Comparison of ENCODE assay signal across 18 cellular contexts in the genomic region with DNA sequence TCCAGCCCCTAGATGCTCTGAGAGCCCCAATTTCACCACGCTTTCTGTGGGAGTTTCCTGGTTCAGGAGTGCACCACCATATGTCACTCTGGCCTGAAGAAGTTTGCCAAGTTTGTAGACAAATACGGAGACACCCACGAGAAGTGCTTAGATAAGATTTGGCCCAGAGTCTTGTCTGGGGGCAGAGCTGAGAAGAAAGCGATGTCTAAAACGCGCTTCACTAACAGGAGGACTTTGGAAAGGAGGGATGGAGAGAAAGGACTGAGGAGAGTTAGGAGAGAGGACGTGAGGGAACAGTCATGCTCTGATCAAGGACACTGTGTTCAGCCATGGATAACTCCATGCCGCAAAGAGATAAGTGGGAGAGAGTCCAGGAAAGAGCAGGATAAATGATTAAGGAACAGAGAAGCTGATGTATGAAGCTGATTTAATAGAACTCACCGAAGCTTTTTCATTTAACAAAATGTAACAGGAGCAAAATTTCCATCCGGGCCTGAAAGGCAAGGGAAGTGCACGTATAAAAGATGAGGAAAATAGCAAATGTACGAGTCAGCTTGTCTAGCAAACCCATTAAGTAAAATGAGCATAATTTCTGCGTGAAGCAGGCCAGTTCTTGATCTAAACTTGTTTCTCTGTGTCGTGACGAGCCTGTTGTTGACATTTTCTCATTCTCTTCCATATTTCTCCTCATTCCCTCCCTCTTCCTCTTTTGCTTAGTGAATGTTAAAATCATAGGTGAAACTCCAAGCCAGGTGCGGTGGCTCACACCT. TPM values are rescaled to one million over a fixed set of nuclear protein-coding genes. Genes with fewer than 3 reads are reported as not detected.
A peak's percentile ranks its signal among the peaks of the same experiment; 100 is the strongest.
DNase-seq lines count a peak whose midpoint lies in the region; ATAC-seq and TF ChIP-seq lines count a peak whose summit lies in the region.
"Had no signal": no experiment of that assay in that cellular context is flagged by ENCODE, and none has a peak within 500 bp of the region (broad histone marks: within the 10 kb centered on the region; RNA-seq: fewer than 3 reads in every experiment).

No MANE protein-coding gene starts in this region.

- intact Hi-C loops in PC-9 (cut with micrococcal nuclease; ENCODE audit: unreplicated experiment) = no loop called here

- no peaks in the 10 kb centered on the region for H4K20me1 ChIP-seq in PC-9 (ENCODE audit: insufficient read depth)

- H3K4me3 ChIP-seq in AG10803 (ENCODE audit: low read length) (no peak overlapping the region), PC-9 (no peak overlapping the region)
- H3K4me3 ChIP-seq: uterus had no signal

- no peaks in the 10 kb centered on the region for H3K4me1 ChIP-seq in PC-9 (replicated peaks; ENCODE audit: insufficient read depth)
- H3K4me1 ChIP-seq: uterus had no signal

- H3K9me3 ChIP-seq in PC-9 (ENCODE audit: insufficient read depth, low read depth) = peaks cover 8% of the 10 kb centered on the region; the same call in 1 of the 2 replicates
- H3K9me3 ChIP-seq: uterus had no signal

- no peaks in the 10 kb centered on the region for H3K27me3 ChIP-seq in PC-9 (ENCODE audit: insufficient read depth, low read depth)
- H3K27me3 ChIP-seq: uterus had no signal

- DNase-seq in AG10803 (ENCODE audit: low read depth) = peak; percentile 30
- no peak for DNase-seq in PC-9
- DNase-seq in epithelial cell of prostate (ENCODE audit: low read depth, low spot score) = no peak
- peak; percentile 24 for DNase-seq in kidney tubule cell (ENCODE audit: low spot score)
- no peak for DNase-seq in NCI-H510A (lab: John Stamatoyannopoulos, UW)
- DNase-seq in AML-193 (lab: John Stamatoyannopoulos, UW) = no peak
- no peak for DNase-seq in NCI-H446 (lab: John Stamatoyannopoulos, UW)
- DNase-seq: activated CD4-positive, CD25-positive, alpha-beta regulatory T cell; activated CD8-positive, alpha-beta memory T cell treated with anti-CD3 and anti-CD28 coated beads for 24 hours; CD4-positive, alpha-beta T cell; DMS79; foreskin melanocyte; NCI-H1436 treated with DMSO at 0.1 percent for 48 hours; SHP77; T-helper 17 cell had no signal

- H3F3A ChIP-seq in PC-9 (ENCODE audit: insufficient read depth, low read depth) = no peaks in the 10 kb centered on the region

- TF ChIP-seq CTCF in AG10803 (conservative IDR thresholded peaks at IDR 0.05; ENCODE audit: low read length) = no peak
- TF ChIP-seq CTCF in PC-9 (conservative IDR thresholded peaks at IDR 0.05) = no peak

- no peak for ATAC-seq in HG03460 (IDR thresholded peaks at IDR 0.05; ENCODE audit: unreplicated experiment)
- ATAC-seq: natural killer cell treated with Interleukin-12 subunit alpha and Interleukin-12 subunit beta and Interleukin-15 and Interleukin-18, amount 100 ng/mL, for 72 hours; T-helper 17 cell had no signal

- H3K27ac ChIP-seq in PC-9 (no peak overlapping the region), epithelial cell of prostate (peak overlapping the region; percentile 24)

- no peak overlapping the region for H3K4me2 ChIP-seq in PC-9

- POLR2A ChIA-PET in PC-9 (lab: Charles Lee; ENCODE audit: unreplicated experiment) = no interaction called here

- H3K79me2 ChIP-seq in PC-9 (ENCODE audit: low read depth) = no peaks in the 10 kb centered on the region

- no peaks in the 10 kb centered on the region for H3K9me2 ChIP-seq in PC-9 (ENCODE audit: insufficient read depth)

- peak overlapping the region; percentile 66; the same call in 1 of the 2 replicates for H2AFZ ChIP-seq in PC-9

- no peaks in the 10 kb centered on the region for H3K36me3 ChIP-seq in PC-9 (ENCODE audit: low read depth)
- H3K36me3 ChIP-seq: uterus had no signal

- CTCF ChIA-PET in PC-9 (lab: Charles Lee) = no interaction called here

- BruUV-seq in PC-9 (replicated peaks; lab: Mats Ljungman, UMichigan) = no TSS peak

RNA-seq across cellular contexts. Expression of a gene that starts 23.4 kb away (rescaled TPM):
- 21.4 and 25.0 TPM in 2 replicates for total RNA-seq in PC-9 (2021)

Comparison
In these comparisons a context has a peak if more than half of its experiments do, and no peak if none do; other contexts are left out.
1. DNase-seq: peak in AG10803 (single experiment) and kidney tubule cell (single experiment); none in PC-9 (0 of 2), epithelial cell of prostate (single experiment), NCI-H510A (single experiment), AML-193 (0 of 2) and NCI-H446 (0 of 2).